Comparison of ENCODE assay signal across 8 cellular contexts in the genomic region with DNA sequence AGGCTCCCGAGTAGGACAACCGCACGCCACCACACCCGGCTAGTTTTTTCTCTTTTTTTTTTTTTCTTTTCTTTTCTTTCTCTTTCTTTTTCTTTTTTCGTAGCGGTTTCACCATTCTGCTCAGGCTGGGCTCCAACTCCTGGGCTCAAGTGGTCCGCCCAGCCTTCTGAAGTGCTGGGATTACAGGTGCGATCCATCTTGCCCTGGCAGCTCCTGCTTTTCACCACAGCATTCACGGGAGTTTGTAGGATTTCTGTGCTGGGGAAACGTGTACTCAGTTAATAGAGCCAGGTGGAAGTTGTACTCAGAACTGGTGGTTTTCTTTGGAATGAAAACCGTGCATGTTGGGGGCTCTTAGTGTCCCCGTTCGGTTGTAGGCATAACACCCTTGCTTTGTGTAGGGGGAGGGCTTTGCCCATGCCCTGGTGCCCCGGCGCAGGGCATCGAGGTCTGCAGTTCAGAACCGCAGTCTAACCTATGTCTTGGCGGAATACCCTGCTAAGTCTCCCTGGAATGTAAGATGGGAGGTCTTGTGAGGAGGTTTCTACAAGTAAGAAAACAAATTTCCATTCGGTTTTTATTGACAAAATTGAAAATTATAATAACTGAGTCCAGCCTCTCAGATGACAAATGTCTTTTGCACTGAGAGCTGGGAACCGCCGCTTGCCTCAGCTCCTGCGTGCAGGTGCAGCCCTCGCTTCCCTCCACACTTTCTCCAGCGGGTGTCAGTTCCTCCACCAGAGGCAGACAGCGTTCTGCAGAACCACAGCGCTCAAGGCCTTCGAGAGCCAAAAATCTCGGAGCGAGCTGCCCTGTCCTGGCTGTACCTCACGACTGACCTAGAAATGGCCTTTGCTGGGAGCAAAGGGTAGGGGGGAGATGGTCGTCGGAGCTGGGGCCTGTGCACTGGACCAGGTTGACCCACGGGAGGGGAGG. TPM values are rescaled to one million over a fixed set of nuclear protein-coding genes. Genes with fewer than 3 reads are reported as not detected.
DNase-seq lines count a peak whose midpoint lies in the region; ATAC-seq and TF ChIP-seq lines count a peak whose summit lies in the region.
"Not testable (repeated sequence)": the region's sequence is repeated elsewhere in the genome, so short reads cannot be mapped to it uniquely, and the experiment has no call there.

No MANE protein-coding gene starts in this region.

- H3F3A ChIP-seq in SU-DHL-6 (ENCODE audit: insufficient read depth) = not testable (repeated sequence)

- ATAC-seq in GM21381 (IDR thresholded peaks at IDR 0.05; ENCODE audit: unreplicated experiment) (peak; percentile 12), HG03196 (IDR thresholded peaks at IDR 0.05; ENCODE audit: unreplicated experiment) (peak; percentile 10), lung (ENCODE audit: insufficient read depth, low FRiP score) (peak; percentile 3)
- ATAC-seq in activated T-helper 17 cell treated with anti-CD3 and anti-CD28 coated beads, Interleukin-2, amount 50 U/mL, for 72 hours (replicated peaks) = peak; percentile 17

- H4K20me1 ChIP-seq in SU-DHL-6 (ENCODE audit: low read depth, low read length) = not testable (repeated sequence)

- peak overlapping the region; percentile 88 for H3K4me3 Mint-ChIP-seq in activated T-helper 17 cell treated with anti-CD3 and anti-CD28 coated beads, Interleukin-2, amount 50 U/mL, for 72 hours
- peak overlapping the region; percentile 90 for H3K4me3 Mint-ChIP-seq in endothelial cell (ENCODE audit: unreplicated experiment)

- not testable (repeated sequence) for H3K9me2 ChIP-seq in SU-DHL-6 (replicated peaks; ENCODE audit: insufficient read depth, low read length)

- not testable (repeated sequence) for H3K36me3 ChIP-seq in SU-DHL-6 (ENCODE audit: low read length); lung (ENCODE audit: control insufficient read depth in 2 of 2, insufficient read depth in 2 of 2, low read length in 2 of 2); spleen

- H3K36me3 Mint-ChIP-seq in activated T-helper 17 cell treated with anti-CD3 and anti-CD28 coated beads, Interleukin-2, amount 50 U/mL, for 72 hours (ENCODE audit: low read depth) = peaks cover 17% of the 10 kb centered on the region
- H3K36me3 Mint-ChIP-seq in endothelial cell (ENCODE audit: low read depth, unreplicated experiment) = not testable (repeated sequence)

- peak overlapping the region; percentile 59; the same call in 1 of the 2 replicates for H3K27ac ChIP-seq in SU-DHL-6 (ENCODE audit: low read depth, low read length)
- H3K27ac ChIP-seq in lung (ENCODE audit: low read depth in 1 of 2, low read length in 1 of 2) = peak overlapping the region; percentile 10 to 91
- H3K27ac ChIP-seq in spleen = peak overlapping the region in 7 of 8 donors; percentile 85 to 91 (median 88)

- not testable (repeated sequence) for TF ChIP-seq POLR2A in spleen (IDR thresholded peaks at IDR 0.05)

- not testable (repeated sequence) for H3K27me3 Mint-ChIP-seq in activated T-helper 17 cell treated with anti-CD3 and anti-CD28 coated beads, Interleukin-2, amount 50 U/mL, for 72 hours
- H3K27me3 Mint-ChIP-seq in endothelial cell (ENCODE audit: unreplicated experiment) = peaks cover 11% of the 10 kb centered on the region

- not testable (repeated sequence) for H3K4me1 Mint-ChIP-seq in activated T-helper 17 cell treated with anti-CD3 and anti-CD28 coated beads, Interleukin-2, amount 50 U/mL, for 72 hours; endothelial cell (ENCODE audit: unreplicated experiment)

- peak overlapping the region; percentile 59 for H3K4me2 ChIP-seq in SU-DHL-6 (ENCODE audit: low read depth, low read length, poor library complexity, severe bottlenecking)

- not testable (repeated sequence) for H3K9me3 Mint-ChIP-seq in activated T-helper 17 cell treated with anti-CD3 and anti-CD28 coated beads, Interleukin-2, amount 50 U/mL, for 72 hours; endothelial cell (ENCODE audit: unreplicated experiment)

- peak overlapping the region; percentile 26 for H3K9ac ChIP-seq in SU-DHL-6 (ENCODE audit: low read length)

- 20 to 22% methylated on average over 22 to 24 of the region's 33 CpGs for WGBS in lung, 2 donors
- WGBS in spleen, 5 donors = 10 to 33% (median 13%) methylated on average over 17 to 25 of the region's 33 CpGs

- H2AFZ ChIP-seq in SU-DHL-6 (ENCODE audit: low read depth, low read length, severe bottlenecking) = not testable (repeated sequence)

- not testable (repeated sequence) for H3K27me3 ChIP-seq in SU-DHL-6 (ENCODE audit: low read length); lung (ENCODE audit: control insufficient read depth, insufficient read depth); spleen (replicated peaks in 1 of 7)

- H3K79me2 ChIP-seq in SU-DHL-6 (ENCODE audit: insufficient read depth, low read length) = not testable (repeated sequence)

- intact Hi-C loops in spleen (cut with DNase I; ENCODE audit: low total_unique reads) = not testable (repeated sequence)

- not testable (repeated sequence) for DNase-seq in AG09309 (ENCODE audit: low read depth)
- peak; percentile 6 for DNase-seq in endothelial cell (ENCODE audit: low spot score)
- DNase-seq in lung (ENCODE audit: low spot score) = peak; percentile 28
- peak; percentile 76 for DNase-seq in spleen

- H3K9me3 ChIP-seq in SU-DHL-6 (ENCODE audit: insufficient read depth, low read length); lung (ENCODE audit: control insufficient read depth in 2 of 2, insufficient read depth in 1 of 2, low read length in 1 of 2); spleen: not testable (repeated sequence)

- TF ChIP-seq CTCF in AG09309 (IDR thresholded peaks at IDR 0.05; ENCODE audit: control insufficient read depth, insufficient read depth, low read depth, low read length, missing control alignments); SU-DHL-6 (IDR thresholded peaks at IDR 0.05; ENCODE audit: insufficient read depth, low read length, poor library complexity, severe bottlenecking); endothelial cell (IDR thresholded peaks at IDR 0.05; ENCODE audit: unreplicated experiment); lung (IDR thresholded peaks at IDR 0.05; ENCODE audit: control extremely low read depth, extremely low read depth); spleen (IDR thresholded peaks at IDR 0.05 in 8 of 11, conservative IDR thresholded peaks at IDR 0.05 in 3 of 11): not testable (repeated sequence)

- peak overlapping the region; percentile 100 for H3K27ac Mint-ChIP-seq in activated T-helper 17 cell treated with anti-CD3 and anti-CD28 coated beads, Interleukin-2, amount 50 U/mL, for 72 hours
- H3K27ac Mint-ChIP-seq in endothelial cell (ENCODE audit: unreplicated experiment) = peak overlapping the region; percentile 96

- H3K4me3 ChIP-seq in AG09309 (ENCODE audit: control insufficient read depth, low read depth, low read length) (peak overlapping the region; percentile 11; the same call in 1 of the 2 replicates), spleen (peak overlapping the region in 6 of 8 donors; percentile 24 to 67 (median 39))
- H3K4me3 ChIP-seq in SU-DHL-6 (ENCODE audit: insufficient read depth, low read length, poor library complexity, severe bottlenecking); lung: not testable (repeated sequence)

- H3K4me1 ChIP-seq in lung (ENCODE audit: control insufficient read depth in 2 of 2, insufficient read depth in 2 of 2, low read length in 2 of 2); spleen: not testable (repeated sequence)

RNA-seq across cellular contexts. Expression of gene PPIAL4D, which starts 40.0 kb away (rescaled TPM):
- total RNA-seq in activated T-helper 17 cell treated with anti-CD3 and anti-CD28 coated beads, Interleukin-2, amount 50 U/mL, for 72 hours = not detected
- not detected for total RNA-seq in endothelial cell (ENCODE audit: unreplicated experiment)
- not detected for total RNA-seq in lung
- polyA plus RNA-seq in lung = not detected
- not detected for total RNA-seq in spleen
- not detected for polyA plus RNA-seq in spleen
